In the genomic region with DNA sequence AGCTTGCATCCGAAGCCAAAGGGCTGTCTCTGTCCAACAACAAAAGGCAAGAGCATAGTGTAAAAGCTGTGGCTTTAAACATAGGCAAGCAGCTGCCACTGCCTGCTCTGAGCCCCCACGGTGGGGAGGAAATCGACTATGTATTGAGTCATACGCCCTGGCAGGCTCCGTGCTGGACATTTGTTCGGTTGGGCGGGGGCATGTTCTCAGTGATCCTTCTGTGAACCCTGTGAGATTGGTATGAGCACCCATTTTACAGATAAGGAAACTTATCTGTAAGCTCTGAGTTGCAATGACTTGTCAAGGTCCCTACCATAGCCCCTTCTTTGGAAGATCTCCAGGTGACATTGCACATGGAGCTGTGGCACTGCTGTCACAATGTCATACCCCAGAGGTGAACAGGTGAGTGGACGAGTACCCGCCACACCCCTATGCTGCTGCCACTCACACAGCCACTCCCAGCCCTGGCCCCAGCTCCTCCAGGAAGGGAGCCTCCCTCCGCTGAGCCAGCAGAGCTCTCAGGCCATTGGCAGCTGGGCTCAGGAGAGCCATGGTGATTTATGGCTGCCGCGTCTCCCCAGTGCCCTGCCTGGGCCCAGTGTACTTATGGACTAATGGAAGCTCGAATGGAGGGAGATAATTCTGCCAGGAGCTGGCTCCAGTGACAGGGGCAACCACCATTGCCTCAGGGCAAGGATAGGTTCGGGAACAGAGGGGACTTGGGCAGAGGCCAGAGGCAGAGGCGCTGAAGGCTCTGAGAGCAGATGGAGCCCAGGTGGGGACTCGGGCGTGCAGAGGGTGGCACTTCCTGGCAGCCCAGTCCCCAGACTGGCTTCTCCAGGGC, we compare ENCODE assay signal across 10 cellular contexts. TPM values are rescaled to one million over a fixed set of nuclear protein-coding genes. Genes with fewer than 3 reads are reported as not detected.
DNase-seq lines count a peak whose midpoint lies in the region; ATAC-seq, FAIRE-seq and TF ChIP-seq lines count a peak whose summit lies in the region.
"Had no signal": no experiment of that assay in that cellular context is flagged by ENCODE, and none has a peak within 500 bp of the region (broad histone marks: within the 10 kb centered on the region; RNA-seq: fewer than 3 reads in every experiment).

No MANE protein-coding gene starts in this region.

- no peak for TF ChIP-seq POLR2A in HepG2 (IDR thresholded peaks at IDR 0.05; ENCODE audit: insufficient read depth in 1 of 2, low read depth in 2 of 2, low read length in 2 of 2)

- peak overlapping the region; percentile 77 for H3K4me2 ChIP-seq in PC-9
- peak overlapping the region; percentile 44 for H3K4me2 ChIP-seq in smooth muscle cell
- no peak overlapping the region for H3K4me2 ChIP-seq in HepG2 (ENCODE audit: low read depth, low read length)

- no peaks in the 10 kb centered on the region for H3K9me3 Mint-ChIP-seq in activated naive CD8-positive, alpha-beta T cell treated with anti-CD3 and anti-CD28 coated beads, Interleukin-2, amount 50 U/mL, for 24 hours
- H3K9me3 Mint-ChIP-seq: IgD-negative memory B cell had no signal

- in situ Hi-C loops in HepG2 (cut with HindIII; ENCODE audit: extremely low pct_ligation_motif_present, low pct_unique_long_range_greater_than_20kb), result no loop called here

- no peaks in the 10 kb centered on the region for H3K9me2 ChIP-seq in PC-9 (ENCODE audit: insufficient read depth)

- FAIRE-seq in HepG2 (lab: Jason Lieb, UNC), result no peak

- CTCF ChIA-PET in HEK293T (lab: Yijun Ruan, JAX), result no interaction called here
- CTCF ChIA-PET in PC-9 (lab: Charles Lee), result interaction anchor here (1.0 kb wide), 1 partner anchor 11 kb away, joined by 3 read pairs; no protein-coding TSS in a partner anchor
- CTCF ChIA-PET in HepG2 (lab: Yijun Ruan, JAX; ENCODE audit: low intra/inter-chr PET ratio, low total read pairs), result no interaction called here

- H3K79me2 ChIP-seq in PC-9 (ENCODE audit: low read depth) (no peaks in the 10 kb centered on the region), smooth muscle cell (ENCODE audit: low read depth) (peaks cover 85% of the 10 kb centered on the region), HepG2 (ENCODE audit: insufficient read depth, low read length) (no peaks in the 10 kb centered on the region)

- POLR2A ChIA-PET in HEK293T (lab: Yijun Ruan, JAX), result no interaction called here
- POLR2A ChIA-PET in PC-9 (lab: Charles Lee; ENCODE audit: unreplicated experiment), result interaction anchor here (0.7 to 1.0 kb wide), 2 partner anchors 10 to 51 kb away, joined by 4 to 5 read pairs; no protein-coding TSS in a partner anchor
- POLR2A ChIA-PET in HepG2 (lab: Yijun Ruan, JAX), result no interaction called here

- H3F3A ChIP-seq in PC-9 (ENCODE audit: insufficient read depth, low read depth) (peaks cover 29% of the 10 kb centered on the region), smooth muscle cell (ENCODE audit: low read depth) (peaks cover 51% of the 10 kb centered on the region)

- DNase-seq in HEK293T (ENCODE audit: extremely low spot score) (no peak), PC-9 (peak; percentile 83 to 86), fibroblast of the conjunctiva (ENCODE audit: low read depth) (peak; percentile 82), smooth muscle cell (lab: John Stamatoyannopoulos, UW; ENCODE audit: unreplicated experiment) (no peak), HepG2 (ENCODE audit: low spot score) (no peak)
- DNase-seq in activated naive CD8-positive, alpha-beta T cell treated with anti-CD3 and anti-CD28 coated beads, Interleukin-2, amount 50 U/mL, for 24 hours, result no peak
- DNase-seq: activated CD8-positive, alpha-beta T cell treated with anti-CD3 and anti-CD28 coated beads, Interleukin-2, amount 10 ng/mL, durations not matched to agents 7 days and 5 days had no signal

- H3K36me3 Mint-ChIP-seq in activated naive CD8-positive, alpha-beta T cell treated with anti-CD3 and anti-CD28 coated beads, Interleukin-2, amount 50 U/mL, for 24 hours (ENCODE audit: low read depth), result no peaks in the 10 kb centered on the region
- H3K36me3 Mint-ChIP-seq: IgD-negative memory B cell had no signal

- ATAC-seq in GM19455 (IDR thresholded peaks at IDR 0.05; ENCODE audit: unreplicated experiment) (no peak), HepG2 (no peak), HG03039 (IDR thresholded peaks at IDR 0.05; ENCODE audit: unreplicated experiment) (no peak)
- no peak for ATAC-seq in activated naive CD8-positive, alpha-beta T cell treated with anti-CD3 and anti-CD28 coated beads, Interleukin-2, amount 50 U/mL, for 24 hours
- ATAC-seq: activated CD8-positive, alpha-beta T cell treated with anti-CD3 and anti-CD28 coated beads, Interleukin-2, amount 10 ng/mL, durations not matched to agents 7 days and 5 days had no signal

- H3K36me3 ChIP-seq in PC-9 (ENCODE audit: low read depth), result no peaks in the 10 kb centered on the region
- H3K36me3 ChIP-seq in smooth muscle cell (ENCODE audit: low read depth), result no peaks in the 10 kb centered on the region
- H3K36me3 ChIP-seq in HepG2 (replicated peaks in 1 of 2; ENCODE audit: control insufficient read depth in 1 of 2, insufficient read depth in 2 of 2, low read length in 2 of 2), result no peaks in the 10 kb centered on the region

- BruUV-seq in PC-9 (replicated peaks; lab: Mats Ljungman, UMichigan) (no TSS peak), HepG2 (replicated peaks; lab: Mats Ljungman, UMichigan) (no TSS peak)

- peaks cover 2% of the 10 kb centered on the region for H3K27me3 Mint-ChIP-seq in activated naive CD8-positive, alpha-beta T cell treated with anti-CD3 and anti-CD28 coated beads, Interleukin-2, amount 50 U/mL, for 24 hours

- H3K27ac ChIP-seq in PC-9 (peak overlapping the region; percentile 25), smooth muscle cell (ENCODE audit: low read depth) (peak overlapping the region; percentile 45), HepG2 (ENCODE audit: extremely low read length, insufficient read depth, low read length) (no peak overlapping the region)

- peak overlapping the region; percentile 74; the same call in 1 of the 2 replicates for H2AFZ ChIP-seq in PC-9
- H2AFZ ChIP-seq in smooth muscle cell (ENCODE audit: low read depth), result no peak overlapping the region
- no peak overlapping the region for H2AFZ ChIP-seq in HepG2 (ENCODE audit: low read length)

- no peaks in the 10 kb centered on the region for H4K20me1 ChIP-seq in PC-9 (ENCODE audit: insufficient read depth)
- peaks cover 92% of the 10 kb centered on the region for H4K20me1 ChIP-seq in smooth muscle cell (ENCODE audit: low read depth)
- no peaks in the 10 kb centered on the region for H4K20me1 ChIP-seq in HepG2 (ENCODE audit: insufficient read depth, low read length)

- H3K9ac ChIP-seq in smooth muscle cell (ENCODE audit: low read depth) (no peak overlapping the region), HepG2 (ENCODE audit: insufficient read depth, low read depth, low read length) (no peak overlapping the region)

- H3K27ac Mint-ChIP-seq in activated naive CD8-positive, alpha-beta T cell treated with anti-CD3 and anti-CD28 coated beads, Interleukin-2, amount 50 U/mL, for 24 hours, result no peak overlapping the region
- H3K27ac Mint-ChIP-seq: activated CD8-positive, alpha-beta T cell treated with anti-CD3 and anti-CD28 coated beads, Interleukin-2, amount 10 ng/mL, durations not matched to agents 7 days and 5 days; IgD-negative memory B cell had no signal

- TF ChIP-seq CTCF in PC-9 (conservative IDR thresholded peaks at IDR 0.05) (no peak), smooth muscle cell (IDR thresholded peaks at IDR 0.05; ENCODE audit: borderline replicate concordance, insufficient read depth, poor library complexity, severe bottlenecking) (no peak), HepG2 (CRISPR knock-in tag; IDR thresholded peaks at IDR 0.05) (no peak)

- no peak overlapping the region for H3K4me3 Mint-ChIP-seq in activated naive CD8-positive, alpha-beta T cell treated with anti-CD3 and anti-CD28 coated beads, Interleukin-2, amount 50 U/mL, for 24 hours
- H3K4me3 Mint-ChIP-seq: activated CD8-positive, alpha-beta T cell treated with anti-CD3 and anti-CD28 coated beads, Interleukin-2, amount 10 ng/mL, durations not matched to agents 7 days and 5 days; IgD-negative memory B cell had no signal

- intact Hi-C loops in PC-9 (cut with micrococcal nuclease; ENCODE audit: unreplicated experiment) (loop anchor here (1.0 to 5.0 kb wide), 2 partner anchors 9 to 44 kb away; a partner anchor contains a TSS), HepG2 (cut with micrococcal nuclease; ENCODE audit: unreplicated experiment) (no loop called here)

- TF ChIP-seq EP300 in HepG2 (IDR thresholded peaks at IDR 0.05; ENCODE audit: low read depth in 2 of 2, low read length in 2 of 2), result no peak
- no peak for TF ChIP-seq EP300 in HepG2 (CRISPR knock-in tag; IDR thresholded peaks at IDR 0.05; ENCODE audit: borderline replicate concordance)

- H3K4me1 Mint-ChIP-seq in activated naive CD8-positive, alpha-beta T cell treated with anti-CD3 and anti-CD28 coated beads, Interleukin-2, amount 50 U/mL, for 24 hours, result no peaks in the 10 kb centered on the region

- peak overlapping the region; percentile 43; the same call in 1 of the 2 replicates for H3K4me3 ChIP-seq in PC-9
- H3K4me3 ChIP-seq in smooth muscle cell, result no peak overlapping the region
- no peak overlapping the region for H3K4me3 ChIP-seq in HepG2 (replicated peaks in 1 of 3; ENCODE audit: insufficient read depth in 1 of 3, low read depth in 2 of 3, low read length in 3 of 3)

- 53% methylated on average over 17 of the region's 17 CpGs for WGBS in smooth muscle cell (ENCODE audit: low lambda C conversion rate)
- 5% methylated on average over 2 of the region's 17 CpGs for WGBS in HepG2 (ENCODE audit: low lambda C conversion rate)

- H3K9me3 ChIP-seq in PC-9 (ENCODE audit: insufficient read depth, low read depth) (no peaks in the 10 kb centered on the region), smooth muscle cell (replicated peaks; ENCODE audit: low read depth) (no peaks in the 10 kb centered on the region), HepG2 (ENCODE audit: low read length) (no peaks in the 10 kb centered on the region)

- H3K4me1 ChIP-seq in PC-9 (replicated peaks; ENCODE audit: insufficient read depth) (peaks cover 74% of the 10 kb centered on the region), smooth muscle cell (ENCODE audit: low read depth) (peaks cover 59% of the 10 kb centered on the region), HepG2 (ENCODE audit: insufficient read depth, low read length) (no peaks in the 10 kb centered on the region)

- TF ChIP-seq RAD21 in HepG2 (CRISPR knock-in tag; IDR thresholded peaks at IDR 0.05), result no peak

- no peaks in the 10 kb centered on the region for H3K27me3 ChIP-seq in PC-9 (ENCODE audit: insufficient read depth, low read depth)
- no peaks in the 10 kb centered on the region for H3K27me3 ChIP-seq in smooth muscle cell (ENCODE audit: low read depth)
- peaks cover 5 to 31% of the 10 kb centered on the region in 2 experiments; a peak in 4 of 5 replicates for H3K27me3 ChIP-seq in HepG2 (ENCODE audit: control insufficient read depth in 1 of 2, insufficient read depth in 2 of 2, low read length in 2 of 2)

RNA-seq across cellular contexts. Expression of a gene that starts 43.7 kb away (rescaled TPM):
- total RNA-seq in PC-9 (2021) (1.7 and 2.7 TPM in 2 replicates), smooth muscle cell (89.6 and 92.7 TPM in 2 replicates), HepG2 (2016; rRNA removed; fragmentation: Illumina TruSeq; extraction: Trizol) (0.07 TPM in 1 of 2 replicates, not detected in the other)
- polyA plus RNA-seq in smooth muscle cell (115 and 142 TPM in 2 replicates), HepG2 (2011; rRNA removed) (0.07 and 0.13 TPM in 2 replicates)
- total RNA-seq in HepG2 (2016; cell fraction: cytosol; rRNA removed; fragmentation: Illumina TruSeq; extraction: Trizol; ENCODE audit: low read depth), result not detected in 2 replicates
- total RNA-seq in HepG2 (2016; cell fraction: insoluble cytoplasmic fraction; rRNA removed; fragmentation: Illumina TruSeq; extraction: Trizol), result 0.04 TPM in 1 of 2 replicates, not detected in the other
- total RNA-seq in HepG2 (2016; cell fraction: membrane; rRNA removed; fragmentation: Illumina TruSeq; extraction: Trizol), result not detected in 2 replicates
- 0.06 TPM in 2 replicates for total RNA-seq in HepG2 (2016; cell fraction: nucleus; rRNA removed; fragmentation: Illumina TruSeq; extraction: Trizol)
- polyA plus RNA-seq in HepG2 (2011; cell fraction: cytosol; rRNA removed), result 0.05 and 0.08 TPM in 2 replicates
- polyA plus RNA-seq in HepG2 (2011; cell fraction: nucleus; rRNA removed), result 0.21 and 0.24 TPM in 2 replicates
- 0.13 and 0.21 TPM in 2 replicates for polyA plus RNA-seq in HepG2 (2012)
- not detected in 2 replicates for polyA plus RNA-seq in HepG2 (2016; cell fraction: cytosol; fragmentation: Illumina TruSeq; extraction: Trizol; ENCODE audit: low read depth)
- polyA plus RNA-seq in HepG2 (2016; cell fraction: insoluble cytoplasmic fraction; fragmentation: Illumina TruSeq; extraction: Trizol; ENCODE audit: low read depth), result 0.04 TPM in 1 of 2 replicates, not detected in the other
- polyA plus RNA-seq in HepG2 (2016; cell fraction: membrane; fragmentation: Illumina TruSeq; extraction: Trizol; ENCODE audit: low read depth), result 0.02 TPM in 1 of 2 replicates, not detected in the other
- polyA plus RNA-seq in HepG2 (2016; cell fraction: nucleus; fragmentation: Illumina TruSeq; extraction: Trizol; ENCODE audit: insufficient read depth, low read depth), result 0.07 and 0.16 TPM in 2 replicates
- 0.38 and 7.2 TPM in 2 replicates for polyA minus RNA-seq in HepG2 (2011; rRNA and poly(A)+ RNA removed; ENCODE audit: low replicate concordance)
- 0.10 TPM in 1 of 2 replicates, not detected in the other for polyA minus RNA-seq in HepG2 (2011; cell fraction: cytosol; rRNA and poly(A)+ RNA removed)
- 0.12 and 0.13 TPM in 2 replicates for polyA minus RNA-seq in HepG2 (2011; cell fraction: nucleus; rRNA and poly(A)+ RNA removed)
- polyA plus RNA-seq: IgD-negative memory B cell had no signal

Comparison
In these comparisons a context has a peak if more than half of its experiments do, and no peak if none do; other contexts are left out.
1. DNase-seq: peak in PC-9 (2 of 2) and fibroblast of the conjunctiva (single experiment); none in HEK293T (single experiment), smooth muscle cell (single experiment), activated naive CD8-positive, alpha-beta T cell treated with anti-CD3 and anti-CD28 coated beads, Interleukin-2, amount 50 U/mL, for 24 hours (single experiment) and HepG2 (single experiment).
2. RNA of a gene that starts 43.7 kb away (total RNA-seq): 89.6 to 92.7 TPM in smooth muscle cell; 1.7 to 2.7 TPM in PC-9 and 0.04 to 0.07 TPM in HepG2; every median in the first group is over 10 times any median in the second.